Comparison of ENCODE assay signal across 16 cellular contexts in genomic region chr1:109388884-109389637, GRCh38. TPM values are rescaled to one million over a fixed set of nuclear protein-coding genes. Genes with fewer than 3 reads are reported as not detected.
A peak's percentile ranks its signal among the peaks of the same experiment; 100 is the strongest.
DNase-seq lines count a peak whose midpoint lies in the region; ATAC-seq, FAIRE-seq and TF ChIP-seq lines count a peak whose summit lies in the region.
"Had no signal": no experiment of that assay in that cellular context is flagged by ENCODE, and none has a peak within 500 bp of the region (broad histone marks: within the 10 kb centered on the region; RNA-seq: fewer than 3 reads in every experiment).

No MANE protein-coding gene starts in this region.

- BruUV-seq in K562 (replicated peaks; lab: Mats Ljungman, UMichigan), result TSS peak; percentile 61

- intact Hi-C loops in CD14-positive monocyte (cut with micrococcal nuclease), result no loop called here
- intact Hi-C loops in K562 (cut with micrococcal nuclease), result no loop called here
- intact Hi-C loops in kidney (cut with DNase I), result no loop called here

- H2AFZ ChIP-seq in K562 (ENCODE audit: low read depth, low read length) (peak overlapping the region; percentile 51), GM23248 (no peak overlapping the region)

- peak overlapping the region; percentile 93 for H3K4me2 ChIP-seq in K562 (ENCODE audit: insufficient read depth, low read length)
- no peak overlapping the region for H3K4me2 ChIP-seq in GM23248 (ENCODE audit: unreplicated experiment)

- peaks cover 85% of the 10 kb centered on the region for H3K4me1 Mint-ChIP-seq in CD14-positive monocyte

- TF ChIP-seq RAD21 in K562 (CRISPR knock-in tag; conservative IDR thresholded peaks at IDR 0.05 in 1 of 2, IDR thresholded peaks at IDR 0.05 in 1 of 2), result 0 out of 4 replicates have a peak, but pooled peaks of 1 of the 2 experiments have one; percentile 11

- H3K9me3 ChIP-seq in K562 (replicated peaks; ENCODE audit: control insufficient read depth, insufficient read depth, low read depth, low read length) (peaks cover 2% of the 10 kb centered on the region; the same call in 1 of the 2 replicates), kidney (ENCODE audit: control insufficient read depth in 1 of 2, low read length in 2 of 2) (no peaks in the 10 kb centered on the region), skeletal muscle tissue (ENCODE audit: control insufficient read depth in 3 of 3, low read length in 3 of 3) (no peaks in the 10 kb centered on the region), GM23248 (ENCODE audit: low read depth) (no peaks in the 10 kb centered on the region)

- H3K79me2 ChIP-seq in K562 (ENCODE audit: control insufficient read depth, insufficient read depth, low read length) (peaks cover 100% of the 10 kb centered on the region), GM23248 (ENCODE audit: insufficient read depth) (peaks cover 27% of the 10 kb centered on the region)

- peak; percentile 9 for ATAC-seq in K562
- no peak for ATAC-seq in HG03439 (IDR thresholded peaks at IDR 0.05; ENCODE audit: unreplicated experiment)

- no peak for TF ChIP-seq POLR2A in K562 (conservative IDR thresholded peaks at IDR 0.05)

- peaks cover 25% of the 10 kb centered on the region for H3K36me3 ChIP-seq in K562 (ENCODE audit: control insufficient read depth, insufficient read depth, low read length)
- no peaks in the 10 kb centered on the region for H3K36me3 ChIP-seq in kidney (ENCODE audit: control insufficient read depth in 1 of 2, insufficient read depth in 2 of 2, low read length in 2 of 2)
- no peaks in the 10 kb centered on the region for H3K36me3 ChIP-seq in skeletal muscle tissue (ENCODE audit: control insufficient read depth in 3 of 3, insufficient read depth in 3 of 3, low read length in 3 of 3)
- no peaks in the 10 kb centered on the region for H3K36me3 ChIP-seq in GM23248 (ENCODE audit: low read depth)

- H3K27me3 ChIP-seq in K562 (ENCODE audit: control insufficient read depth in 2 of 2, insufficient read depth in 2 of 2, low read length in 2 of 2) (no peaks in the 10 kb centered on the region), skeletal muscle tissue (ENCODE audit: control insufficient read depth in 3 of 3, insufficient read depth in 3 of 3, low read length in 3 of 3) (no peaks in the 10 kb centered on the region), GM23248 (replicated peaks; ENCODE audit: insufficient read depth) (no peaks in the 10 kb centered on the region)

- H3F3A ChIP-seq in GM23248 (ENCODE audit: insufficient read depth), result peaks cover 35% of the 10 kb centered on the region; the same call in 1 of the 2 replicates

- H3K9ac ChIP-seq in K562 (ENCODE audit: insufficient read depth in 1 of 2, low read depth in 2 of 2, low read length in 2 of 2) (peak overlapping the region; percentile 73 to 86; a peak in 3 of 4 replicates), kidney (ENCODE audit: low read length in 2 of 2) (no peak overlapping the region), skeletal muscle tissue (ENCODE audit: low read depth in 1 of 3, low read length in 3 of 3) (peak overlapping the region in 1 of 3 donors; percentile 1), GM23248 (no peak overlapping the region)

- in situ Hi-C loops in K562 (cut with MboI) (no loop called here), GM13976 (cut with MboI; ENCODE audit: low sequenced_read_pairs, unreplicated experiment) (no loop called here), GM23248 (cut with MboI) (no loop called here)

- H3K4me1 ChIP-seq in K562 (replicated peaks in 1 of 2; ENCODE audit: control insufficient read depth in 2 of 2, insufficient read depth in 2 of 2, low read length in 2 of 2) (peaks cover 31 to 82% of the 10 kb centered on the region in 2 experiments), kidney (ENCODE audit: control insufficient read depth in 1 of 2, insufficient read depth in 1 of 2, low read depth in 1 of 2, low read length in 2 of 2) (peaks cover 26 to 32% of the 10 kb centered on the region in 2 donors), skeletal muscle tissue (ENCODE audit: control insufficient read depth in 3 of 3, insufficient read depth in 3 of 3, low read length in 3 of 3) (peaks cover 58 to 67% (median 60%) of the 10 kb centered on the region in 3 donors), GM23248 (ENCODE audit: insufficient read depth) (peaks cover 43% of the 10 kb centered on the region)

- no peak for TF ChIP-seq CTCF in CD14-positive monocyte (IDR thresholded peaks at IDR 0.05)
- TF ChIP-seq CTCF in K562 (IDR thresholded peaks at IDR 0.05 in 2 of 3, conservative IDR thresholded peaks at IDR 0.05 in 1 of 3; ENCODE audit: insufficient read depth in 2 of 3, low read depth in 1 of 3, low read length in 3 of 3), result no peak
- no peak for TF ChIP-seq CTCF in kidney (IDR thresholded peaks at IDR 0.05; ENCODE audit: borderline replicate concordance, extremely low read depth, insufficient read depth)
- no peak for TF ChIP-seq CTCF in GM13976 (IDR thresholded peaks at IDR 0.05; ENCODE audit: borderline replicate concordance, control extremely low read depth, extremely low read depth, insufficient read depth, missing control alignments)

- WGBS in K562 (ENCODE audit: insufficient coverage, low coverage, missing lambda C conversion rate), result 3% methylated on average over 7 of the region's 7 CpGs
- WGBS in GM23248 (ENCODE audit: low coverage in 1 of 2, low lambda C conversion rate in 2 of 2, missing lambda C conversion rate in 2 of 2), 2 experiments, result 64 to 67% methylated on average over 7 of the region's 7 CpGs

- H3K27me3 Mint-ChIP-seq in CD14-positive monocyte (ENCODE audit: low read depth in 3 of 3), result no peaks in the 10 kb centered on the region

- H3K27ac ChIP-seq in K562 (ENCODE audit: extremely low read depth, low read depth, low read length) (peak overlapping the region; percentile 92), kidney (ENCODE audit: low read depth in 2 of 2, low read length in 2 of 2) (peak overlapping the region; percentile 28 to 32), skeletal muscle tissue (ENCODE audit: low read depth, low read length) (peak overlapping the region; percentile 90), GM23248 (no peak overlapping the region)

- no peaks in the 10 kb centered on the region for H3K9me2 ChIP-seq in GM23248 (ENCODE audit: insufficient read depth)

- H3K27ac Mint-ChIP-seq in CD14-positive monocyte, result peak overlapping the region; percentile 72 to 91 (median 89)
- H3K27ac Mint-ChIP-seq: activated naive CD8-positive, alpha-beta T cell treated with anti-CD3 and anti-CD28 coated beads for 36 hours; T-helper 2 cell treated with Interferon-gamma antibody and Interleukin-4, amounts not matched to agents 5 μg/mL and 100 μg/mL, for 36 hours had no signal

- peaks cover 9 to 18% of the 10 kb centered on the region in 2 donors for H3K36me3 Mint-ChIP-seq in CD14-positive monocyte
- H3K36me3 Mint-ChIP-seq: activated naive CD8-positive, alpha-beta T cell treated with anti-CD3 and anti-CD28 coated beads for 36 hours had no signal

- FAIRE-seq in K562 (lab: Jason Lieb, UNC) (no peak), kidney (lab: Jason Lieb, UNC) (no peak)
- FAIRE-seq: colon, D721Med had no signal

- POLR2A ChIA-PET in K562 (lab: Yijun Ruan, JAX), result interaction anchor here (0.6 to 4.6 kb wide), 14 partner anchors 10 to 198 kb away, joined by 3 to 35 read pairs (median 4); partner anchors contain the start of genes MYBPHL and PSRC1

- DNase-seq in CD14-positive monocyte (ENCODE audit: low spot score), result no peak
- DNase-seq in K562 (ENCODE audit: extremely low read depth in 1 of 4, low spot score in 3 of 4), result peak; percentile 55 to 78 (median 58)
- no peak for DNase-seq in kidney
- no peak for DNase-seq in GM13976 (ENCODE audit: low spot score)
- DNase-seq in HuH-7.5 (ENCODE audit: low spot score), result no peak
- DNase-seq in GM23248, result no peak
- DNase-seq: activated CD4-positive, alpha-beta T cell treated with anti-CD3 and anti-CD28 coated beads for 4 hours; activated naive CD8-positive, alpha-beta T cell treated with anti-CD3 and anti-CD28 coated beads for 36 hours; islet precursor cell; NCI-H2081; NCI-H748 treated with DMSO at 0.1 percent for 48 hours had no signal

- peak overlapping the region; percentile 58 to 80 for H3K4me3 Mint-ChIP-seq in CD14-positive monocyte
- H3K4me3 Mint-ChIP-seq: activated naive CD8-positive, alpha-beta T cell treated with anti-CD3 and anti-CD28 coated beads for 36 hours; T-helper 2 cell treated with Interferon-gamma antibody and Interleukin-4, amounts not matched to agents 5 μg/mL and 100 μg/mL, for 36 hours had no signal

- H3K4me3 ChIP-seq in K562 (peak overlapping the region; percentile 41), kidney (ENCODE audit: low read length in 2 of 2) (peak overlapping the region in 1 of 2 donors; percentile 5), skeletal muscle tissue (ENCODE audit: low read length in 3 of 3) (peak overlapping the region in 1 of 3 donors; percentile 24), GM23248 (no peak overlapping the region)

- H3K9me3 Mint-ChIP-seq in CD14-positive monocyte, result no peaks in the 10 kb centered on the region
- H3K9me3 Mint-ChIP-seq: activated naive CD8-positive, alpha-beta T cell treated with anti-CD3 and anti-CD28 coated beads for 36 hours; T-helper 2 cell treated with Interferon-gamma antibody and Interleukin-4, amounts not matched to agents 5 μg/mL and 100 μg/mL, for 36 hours had no signal

- H4K20me1 ChIP-seq in K562 (replicated peaks; ENCODE audit: control insufficient read depth, insufficient read depth, low read length) (no peaks in the 10 kb centered on the region), GM23248 (ENCODE audit: insufficient read depth) (no peaks in the 10 kb centered on the region)

- CTCF ChIA-PET in K562 (lab: Yijun Ruan, JAX; ENCODE audit: low intra/inter-chr PET ratio), result no interaction called here

- TF ChIP-seq EP300 in K562 (IDR thresholded peaks at IDR 0.05; ENCODE audit: low read length), result peak; percentile 66; the same call in 1 of the 2 replicates

- no peaks in the 10 kb centered on the region for H3K9me1 ChIP-seq in K562 (ENCODE audit: control insufficient read depth, insufficient read depth, low read length)

RNA-seq across cellular contexts. Expression of gene SORT1, which starts 8.7 kb away (rescaled TPM):
- 10 to 100 TPM; 35.3 to 41.1 TPM for polyA plus RNA-seq in CD14-positive monocyte
- total RNA-seq in K562 (2011; cell fraction: chromatin; rRNA removed; ENCODE audit: low replicate concordance), result 326 and 417 TPM in 2 replicates
- total RNA-seq in K562 (2011; cell fraction: nucleolus; rRNA removed), result 241 and 283 TPM in 2 replicates
- total RNA-seq in K562 (2011; cell fraction: nucleoplasm; rRNA removed), result 391 and 568 TPM in 2 replicates
- 35.5 and 41.4 TPM in 2 replicates for total RNA-seq in K562 (2014; rRNA removed)
- total RNA-seq in K562 (2014; rRNA removed; fragmentation: Illumina TruSeq; extraction: Trizol), result 91.0 and 110 TPM in 2 replicates
- 88.2 and 96.9 TPM in 2 replicates for total RNA-seq in K562 (2015; rRNA removed; fragmentation: Illumina TruSeq; extraction: Trizol)
- total RNA-seq in K562 (2021), result 110 and 112 TPM in 2 replicates
- polyA plus RNA-seq in K562 (2011; rRNA removed), result 78.2 and 92.1 TPM in 2 replicates
- 40.5 and 54.0 TPM in 2 replicates for polyA plus RNA-seq in K562 (2011; cell fraction: cytosol; rRNA removed)
- 57.9 and 62.0 TPM in 2 replicates for polyA plus RNA-seq in K562 (2011; cell fraction: nucleus; rRNA removed)
- polyA plus RNA-seq in K562 (2012), result 50.8 and 57.3 TPM in 2 replicates
- polyA plus RNA-seq in K562 (2014; fragmentation: Illumina TruSeq; extraction: Trizol), result 65.0 and 68.2 TPM in 2 replicates
- 10 to 100 TPM; 27.4 to 33.3 TPM for polyA plus RNA-seq in K562 (2014; fragmentation: Nextera tagmentation; extraction: Ambion mirVana)
- 41.4 and 43.4 TPM in 2 replicates for polyA plus RNA-seq in K562 (2014; rRNA removed)
- 227 and 260 TPM in 2 replicates for polyA minus RNA-seq in K562 (2011; rRNA and poly(A)+ RNA removed)
- 87.5 and 90.6 TPM in 2 replicates for polyA minus RNA-seq in K562 (2011; cell fraction: cytosol; rRNA and poly(A)+ RNA removed)
- 98.4 and 138 TPM in 2 replicates for polyA minus RNA-seq in K562 (2011; cell fraction: nucleus; rRNA and poly(A)+ RNA removed)
- total RNA-seq in kidney, result 169 TPM
- 33.5 TPM for polyA plus RNA-seq in kidney (ENCODE audit: insufficient read depth, low read depth, low replicate concordance)
- 22.4 TPM for total RNA-seq in skeletal muscle tissue
- total RNA-seq in GM23248 (2014; rRNA removed; shearing (Covaris generic)), result 8.4 and 11.8 TPM in 2 replicates
- polyA plus RNA-seq in GM23248 (2016; fragmentation: Nextera tagmentation; extraction: Ambion mirVana), result 6.7 and 7.1 TPM in 2 replicates

RNA-seq across cellular contexts. Expression of gene PSMA5, which starts 37.2 kb away (rescaled TPM):
- 100 to 1,000 TPM; 118 to 119 TPM for polyA plus RNA-seq in CD14-positive monocyte
- 131 and 146 TPM in 2 replicates for total RNA-seq in K562 (2011; cell fraction: chromatin; rRNA removed; ENCODE audit: low replicate concordance)
- total RNA-seq in K562 (2011; cell fraction: nucleolus; rRNA removed), result 74.6 and 80.0 TPM in 2 replicates
- total RNA-seq in K562 (2011; cell fraction: nucleoplasm; rRNA removed), result 126 and 145 TPM in 2 replicates
- 77.1 and 82.6 TPM in 2 replicates for total RNA-seq in K562 (2014; rRNA removed)
- 309 and 348 TPM in 2 replicates for total RNA-seq in K562 (2014; rRNA removed; fragmentation: Illumina TruSeq; extraction: Trizol)
- total RNA-seq in K562 (2015; rRNA removed; fragmentation: Illumina TruSeq; extraction: Trizol), result 155 and 190 TPM in 2 replicates
- 287 and 302 TPM in 2 replicates for total RNA-seq in K562 (2021)
- polyA plus RNA-seq in K562 (2011; rRNA removed), result 299 and 397 TPM in 2 replicates
- polyA plus RNA-seq in K562 (2011; cell fraction: cytosol; rRNA removed), result 168 and 244 TPM in 2 replicates
- polyA plus RNA-seq in K562 (2011; cell fraction: nucleus; rRNA removed), result 74.2 and 128 TPM in 2 replicates
- polyA plus RNA-seq in K562 (2012), result 169 and 249 TPM in 2 replicates
- polyA plus RNA-seq in K562 (2014; fragmentation: Illumina TruSeq; extraction: Trizol), result 246 and 256 TPM in 2 replicates
- polyA plus RNA-seq in K562 (2014; fragmentation: Nextera tagmentation; extraction: Ambion mirVana), result 100 to 1,000 TPM; 451 to 542 TPM
- 225 and 273 TPM in 2 replicates for polyA plus RNA-seq in K562 (2014; rRNA removed)
- polyA minus RNA-seq in K562 (2011; rRNA and poly(A)+ RNA removed), result 238 and 288 TPM in 2 replicates
- 104 and 136 TPM in 2 replicates for polyA minus RNA-seq in K562 (2011; cell fraction: cytosol; rRNA and poly(A)+ RNA removed)
- polyA minus RNA-seq in K562 (2011; cell fraction: nucleus; rRNA and poly(A)+ RNA removed), result 40.0 and 62.9 TPM in 2 replicates
- 71.4 TPM for total RNA-seq in kidney
- polyA plus RNA-seq in kidney (ENCODE audit: insufficient read depth, low read depth, low replicate concordance), result 91.1 TPM
- total RNA-seq in skeletal muscle tissue, result 28.2 TPM
- total RNA-seq in GM23248 (2014; rRNA removed; shearing (Covaris generic)), result 38.8 and 53.7 TPM in 2 replicates
- 89.7 and 94.5 TPM in 2 replicates for polyA plus RNA-seq in GM23248 (2016; fragmentation: Nextera tagmentation; extraction: Ambion mirVana)

Comparison
In these comparisons a context has a peak if more than half of its experiments do, and no peak if none do; other contexts are left out.
1. DNase-seq: peak in K562 (4 of 4); none in CD14-positive monocyte (single experiment), kidney (single experiment), GM13976 (single experiment), HuH-7.5 (single experiment) and GM23248 (single experiment).
2. H3K9ac ChIP-seq: peak in K562 (2 of 2); none in kidney (0 of 2) and GM23248 (single experiment).